1 cellular context compared by ENCODE assay signal in the genomic region with DNA sequence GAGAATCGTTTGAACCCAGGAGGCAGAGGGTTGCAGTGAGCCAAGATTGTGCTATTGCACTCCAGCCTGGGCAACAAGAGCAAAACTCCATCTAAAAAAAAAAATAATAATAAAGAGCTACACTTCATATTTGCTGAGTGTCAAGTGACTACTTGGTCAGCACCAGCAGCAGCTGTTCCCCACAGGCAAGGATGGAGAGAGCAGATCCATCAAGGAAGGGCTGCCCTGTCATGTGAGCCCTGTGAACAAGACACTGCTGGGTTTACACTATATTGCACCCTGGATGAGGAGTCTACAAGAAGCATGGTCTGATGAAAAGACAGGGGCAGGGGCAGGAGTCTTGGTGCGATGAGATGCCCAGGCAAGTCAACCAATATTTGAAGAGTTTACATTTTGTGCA.
TF ChIP-seq lines count a peak whose summit lies in the region.

No MANE protein-coding gene starts in this region.

TF ChIP-seq in IMR-90, 13 proteins besides CTCF, POLR2A, EP300 and RAD21 (continued from another document):
- TF ChIP-seq FOS (IDR thresholded peaks at IDR 0.05; ENCODE audit: low read depth, low read length), result no peak
